ENCODE assay signal across 2 cellular contexts in genomic region chr2:9692392-9693137, GRCh38.
TF ChIP-seq lines count a peak whose summit lies in the region.

No MANE protein-coding gene starts in this region.

TF ChIP-seq in A549, 52 proteins besides CTCF, POLR2A, EP300 and RAD21 (continued from another document):
- TF ChIP-seq PBX3 (IDR thresholded peaks at IDR 0.05), result no peak
- TF ChIP-seq EHF (CRISPR knock-in tag; IDR thresholded peaks at IDR 0.05), result no peak
- TF ChIP-seq RARB (CRISPR knock-in tag; IDR thresholded peaks at IDR 0.05), result no peak
- TF ChIP-seq KDM5A (IDR thresholded peaks at IDR 0.05), result no peak
- TF ChIP-seq NPAS2 (CRISPR knock-in tag; IDR thresholded peaks at IDR 0.05; ENCODE audit: borderline replicate concordance), result no peak
- no peak for TF ChIP-seq RCOR1 (IDR thresholded peaks at IDR 0.05; ENCODE audit: low read depth, low read length)
- TF ChIP-seq GATA3 (IDR thresholded peaks at IDR 0.05; ENCODE audit: borderline replicate concordance), result no peak
- no peak for TF ChIP-seq HOXB5 (CRISPR knock-in tag; IDR thresholded peaks at IDR 0.05)
- TF ChIP-seq ESRRA (IDR thresholded peaks at IDR 0.05; ENCODE audit: borderline replicate concordance, low read length), result no peak
- no peak for TF ChIP-seq BCL3 (IDR thresholded peaks at IDR 0.05)
- TF ChIP-seq HDAC2 (IDR thresholded peaks at IDR 0.05), result no peak

TF ChIP-seq in HCT116, 20 proteins besides CTCF, POLR2A, EP300 and RAD21 (continued from another document):
- TF ChIP-seq TCF7L2 (IDR thresholded peaks at IDR 0.05; ENCODE audit: borderline replicate concordance, extremely low read depth, insufficient read depth, insufficient read length) (no peak), EZH2phosphoT487 (IDR thresholded peaks at IDR 0.05; ENCODE audit: borderline replicate concordance) (no peak), EZH2 (IDR thresholded peaks at IDR 0.05) (no peak), SRF (IDR thresholded peaks at IDR 0.05; ENCODE audit: low read depth) (no peak), JUND (IDR thresholded peaks at IDR 0.05) (no peak), CBX3 (IDR thresholded peaks at IDR 0.05; ENCODE audit: low read depth) (no peak), ZNF274 (IDR thresholded peaks at IDR 0.05; ENCODE audit: low read depth, low read length) (no peak), MAX (IDR thresholded peaks at IDR 0.05) (no peak), EGR1 (IDR thresholded peaks at IDR 0.05; ENCODE audit: low read depth) (no peak)
TF ChIP-seq in HCT116: peak in this region for 0.
